ENCODE assay signal across 9 cellular contexts in genomic region chr2:174341301-174341994, GRCh38. TPM values are rescaled to one million over a fixed set of nuclear protein-coding genes. Genes with fewer than 3 reads are reported as not detected.
A peak's percentile ranks its signal among the peaks of the same experiment; 100 is the strongest.
DNase-seq lines count a peak whose midpoint lies in the region; ATAC-seq and TF ChIP-seq lines count a peak whose summit lies in the region.
"Had no signal": no experiment of that assay in that cellular context is flagged by ENCODE, and none has a peak within 500 bp of the region (broad histone marks: within the 10 kb centered on the region; RNA-seq: fewer than 3 reads in every experiment).

No MANE protein-coding gene starts in this region.

- H3K4me3 Mint-ChIP-seq in osteocyte (ENCODE audit: unreplicated experiment) = peak overlapping the region; percentile 66

- peaks cover 30% of the 10 kb centered on the region for H3K4me1 Mint-ChIP-seq in osteocyte (ENCODE audit: unreplicated experiment)

- H3K4me3 ChIP-seq in BJ (ENCODE audit: low read depth, low read length) = no peak overlapping the region
- H3K4me3 ChIP-seq in SJCRH30 = no peak overlapping the region
- no peak overlapping the region for H3K4me3 ChIP-seq in gastroesophageal sphincter
- peak overlapping the region; percentile 29 for H3K4me3 ChIP-seq in thymus (ENCODE audit: low read length)

- H3K9me3 Mint-ChIP-seq in osteocyte (ENCODE audit: unreplicated experiment) = no peaks in the 10 kb centered on the region

- H3K36me3 ChIP-seq in BJ (ENCODE audit: control insufficient read depth, insufficient read depth, low read length) (no peaks in the 10 kb centered on the region), SJCRH30 (peaks cover 2% of the 10 kb centered on the region; the same call in 1 of the 2 replicates), gastroesophageal sphincter (no peaks in the 10 kb centered on the region), thymus (ENCODE audit: control insufficient read depth, insufficient read depth) (no peaks in the 10 kb centered on the region)

- H3K9me3 ChIP-seq in SJCRH30 (replicated peaks) = no peaks in the 10 kb centered on the region; the same call in 1 of the 2 replicates
- no peaks in the 10 kb centered on the region for H3K9me3 ChIP-seq in gastroesophageal sphincter
- peaks cover 1% of the 10 kb centered on the region for H3K9me3 ChIP-seq in thymus (ENCODE audit: control insufficient read depth)

- peaks cover 2% of the 10 kb centered on the region for H3K36me3 Mint-ChIP-seq in osteocyte (ENCODE audit: unreplicated experiment)

- H3K27ac ChIP-seq in SJCRH30 (no peak overlapping the region), gastroesophageal sphincter (no peak overlapping the region), thymus (ENCODE audit: low read depth) (no peak overlapping the region)

- TF ChIP-seq POLR2A in gastroesophageal sphincter (IDR thresholded peaks at IDR 0.05) = no peak

- peaks cover 51% of the 10 kb centered on the region for H3K27me3 ChIP-seq in BJ (ENCODE audit: control insufficient read depth, insufficient read depth, low read length)
- H3K27me3 ChIP-seq in SJCRH30 = no peaks in the 10 kb centered on the region
- H3K27me3 ChIP-seq in gastroesophageal sphincter = peaks cover 88% of the 10 kb centered on the region
- peaks cover 82% of the 10 kb centered on the region for H3K27me3 ChIP-seq in thymus (ENCODE audit: control insufficient read depth, insufficient read depth)

- peaks cover 65% of the 10 kb centered on the region for H3K27me3 Mint-ChIP-seq in osteocyte (ENCODE audit: unreplicated experiment)

- no peak overlapping the region for H3K27ac Mint-ChIP-seq in osteocyte (ENCODE audit: unreplicated experiment)

- CTCF ChIA-PET in BJ (lab: Yijun Ruan, JAX) = interaction anchor here (0.5 to 2.6 kb wide), 18 partner anchors 13 to 954 kb away, joined by 3 to 12 read pairs (median 4); partner anchors contain the start of gene OLA1

- TF ChIP-seq CTCF in BJ (IDR thresholded peaks at IDR 0.05; ENCODE audit: insufficient read depth, low read depth, low read length) (peak; percentile 99), gastroesophageal sphincter (IDR thresholded peaks at IDR 0.05) (peak in 3 of 4 experiments; percentile 85 to 97 (median 86)), osteocyte (IDR thresholded peaks at IDR 0.05) (peak; percentile 95)

- peak; percentile 51 for ATAC-seq in GM19043 (IDR thresholded peaks at IDR 0.05; ENCODE audit: low read depth, unreplicated experiment)
- peak; percentile 72 for ATAC-seq in gastroesophageal sphincter

- H3K4me1 ChIP-seq in SJCRH30 (no peaks in the 10 kb centered on the region), gastroesophageal sphincter (peaks cover 0 to 59% (median 28%) of the 10 kb centered on the region in 3 donors), thymus (ENCODE audit: control insufficient read depth, insufficient read depth, low read length) (peaks cover 12% of the 10 kb centered on the region)

- TF ChIP-seq EP300 in Ishikawa (IDR thresholded peaks at IDR 0.05; ENCODE audit: borderline replicate concordance) (no peak), gastroesophageal sphincter (IDR thresholded peaks at IDR 0.05) (no peak)

- TF ChIP-seq RAD21 in Ishikawa (IDR thresholded peaks at IDR 0.05; ENCODE audit: low read depth) = peak; percentile 94

- POLR2A ChIA-PET in BJ (lab: Charles Lee) = no interaction called here

- WGBS in gastroesophageal sphincter (ENCODE audit: low coverage in 1 of 2), 2 donors = 2% methylated on average over 6 to 16 of the region's 31 CpGs
- 1% methylated on average over 31 of the region's 31 CpGs for WGBS in thymus

- DNase-seq in BJ (ENCODE audit: low read depth) (peak; percentile 31), SJCRH30 (peak; percentile 64 to 74), osteocyte (ENCODE audit: extremely low spot score, unreplicated experiment) (peak; percentile 96)
- DNase-seq in activated gamma-delta T cell treated with anti-CD3 and anti-CD28 coated beads, Interleukin-2, amount 50 U/mL, for 16 hours (ENCODE audit: low read depth) = peak; percentile 75

TF ChIP-seq in Ishikawa, 13 proteins besides CTCF, POLR2A, EP300 and RAD21:
- peak; percentile 85 for TF ChIP-seq MAX (IDR thresholded peaks at IDR 0.05)
- no peak for TF ChIP-seq EGR1 (IDR thresholded peaks at IDR 0.05)
- TF ChIP-seq FOXM1 (IDR thresholded peaks at IDR 0.05; ENCODE audit: borderline replicate concordance, low read depth) = no peak

RNA-seq across cellular contexts. Expression of gene SP9, which starts 6.7 kb away (rescaled TPM):
- not detected in 2 replicates for polyA plus RNA-seq in BJ (2011; rRNA removed)
- not detected in 2 replicates for polyA minus RNA-seq in BJ (2011; rRNA and poly(A)+ RNA removed)
- total RNA-seq in SJCRH30 (2014; rRNA removed; shearing (Covaris generic)) = 4.1 TPM in 2 replicates
- total RNA-seq in gastroesophageal sphincter = not detected
- not detected in 2 replicates for total RNA-seq in osteocyte
- 0.07 TPM for polyA plus RNA-seq in thymus
- total RNA-seq: T-helper 2 cell treated with Interferon-gamma antibody and Interleukin-4, amounts not matched to agents 100 ng/mL and 5 ng/mL, for 36 hours had no signal

RNA-seq across cellular contexts. Expression of gene SCRN3, which starts 54.1 kb away (rescaled TPM):
- polyA plus RNA-seq in BJ (2011; rRNA removed) = 7.8 and 17.7 TPM in 2 replicates
- polyA minus RNA-seq in BJ (2011; rRNA and poly(A)+ RNA removed) = 5.1 and 5.2 TPM in 2 replicates
- total RNA-seq in SJCRH30 (2014; rRNA removed; shearing (Covaris generic)) = 14.4 and 15.2 TPM in 2 replicates
- 10 to 100 TPM; 22.2 to 30.4 (median 26.8) TPM for total RNA-seq in gastroesophageal sphincter
- total RNA-seq in osteocyte = 35.1 and 35.2 TPM in 2 replicates
- polyA plus RNA-seq in thymus = 23.2 TPM

Comparison
In these comparisons a context has a peak if more than half of its experiments do, and no peak if none do; other contexts are left out.
1. DNase-seq: peak in every context shown above with its lines; median percentile 96 in osteocyte; 75 in activated gamma-delta T cell treated with anti-CD3 and anti-CD28 coated beads, Interleukin-2, amount 50 U/mL, for 16 hours; 69 in SJCRH30; 31 in BJ.